18 cellular contexts compared by ENCODE assay signal in genomic region chr7:76994286-76994685, GRCh38. TPM values are rescaled to one million over a fixed set of nuclear protein-coding genes. Genes with fewer than 3 reads are reported as not detected.
"Had no signal": no experiment of that assay in that cellular context is flagged by ENCODE, and none has a peak within 500 bp of the region (broad histone marks: within the 10 kb centered on the region; RNA-seq: fewer than 3 reads in every experiment).

No MANE protein-coding gene starts in this region.

RNA-seq across cellular contexts. Expression of gene SPDYE17, which starts 37.9 kb away (rescaled TPM):
- total RNA-seq: naive thymus-derived CD8-positive, alpha-beta T cell; natural killer cell treated with Interleukin-12 subunit alpha and Interleukin-12 subunit beta and Interleukin-15 and Interleukin-18, amount 100 ng/mL, for 72 hours; occipital lobe; osteoblast; ovary; prostate gland; pulmonary artery endothelial cell; right atrium auricular region; sciatic nerve; smooth muscle cell; spleen; suprapubic skin; testis; transverse colon; upper lobe of right lung; urinary bladder; uterus had no signal
- polyA plus RNA-seq: naive thymus-derived CD8-positive, alpha-beta T cell; ovary; smooth muscle cell; spleen; thymus; urinary bladder had no signal
